ENCODE assay signal across 8 cellular contexts in genomic region chr4:987689-988513, GRCh38. TPM values are rescaled to one million over a fixed set of nuclear protein-coding genes. Genes with fewer than 3 reads are reported as not detected.
DNase-seq lines count a peak whose midpoint lies in the region; ATAC-seq and TF ChIP-seq lines count a peak whose summit lies in the region.

No MANE protein-coding gene starts in this region.

- H3K27me3 ChIP-seq in IMR-90 (ENCODE audit: control insufficient read depth, insufficient read depth, low read length) (no peaks in the 10 kb centered on the region), muscle layer of colon (ENCODE audit: control insufficient read depth in 1 of 2, insufficient read depth in 2 of 2, low read length in 2 of 2) (no peaks in the 10 kb centered on the region)

- no peak for TF ChIP-seq RAD21 in IMR-90 (IDR thresholded peaks at IDR 0.05; ENCODE audit: low read length)

- H3K36me3 ChIP-seq in IMR-90 (ENCODE audit: control insufficient read depth, insufficient read depth, low read length): peaks cover 9% of the 10 kb centered on the region; the same call in 1 of the 2 replicates
- no peaks in the 10 kb centered on the region for H3K36me3 ChIP-seq in muscle layer of colon (ENCODE audit: insufficient read depth, low read length)

- H3K4me3 ChIP-seq in IMR-90 (ENCODE audit: insufficient read depth, low read depth, low read length) (peak overlapping the region; percentile 93), cardiac fibroblast (replicated peaks in 1 of 2; ENCODE audit: low read depth in 2 of 2, low read length in 2 of 2) (peak overlapping the region; percentile 63 to 66), muscle layer of colon (ENCODE audit: low read depth in 1 of 2, low read length in 2 of 2) (peak overlapping the region; percentile 71 to 77)

- no peaks in the 10 kb centered on the region; the same call in 1 of the 2 replicates for H4K20me1 ChIP-seq in IMR-90 (ENCODE audit: insufficient read depth, low read length)

- POLR2A ChIA-PET in IMR-90 (lab: Charles Lee; ENCODE audit: unreplicated experiment): no interaction called here

- H3K23ac ChIP-seq in IMR-90 (ENCODE audit: low read depth, low read length): no peak overlapping the region

- H3K9me1 ChIP-seq in IMR-90 (ENCODE audit: insufficient read depth, low read length): no peaks in the 10 kb centered on the region; the same call in 1 of the 2 replicates

- intact Hi-C loops in IMR-90 (cut with micrococcal nuclease): no loop called here

- WGBS in IMR-90 (ENCODE audit: extremely low coverage in 2 of 2, insufficient read length in 1 of 2), 2 experiments: 67% methylated on average over 15 of the region's 36 CpGs; no CpG with 5 or more reads in 1 of the 2 experiments

- no peak for TF ChIP-seq CTCF in 22Rv1 (IDR thresholded peaks at IDR 0.05)
- TF ChIP-seq CTCF in IMR-90 (conservative IDR thresholded peaks at IDR 0.05; ENCODE audit: low read depth, low read length): no peak
- no peak for TF ChIP-seq CTCF in cardiac fibroblast (IDR thresholded peaks at IDR 0.05; ENCODE audit: low read depth, low read length)

- H4K5ac ChIP-seq in IMR-90 (ENCODE audit: low read depth, low read length): no peak overlapping the region

- peak overlapping the region; percentile 29; the same call in 1 of the 2 replicates for H3K4ac ChIP-seq in IMR-90 (ENCODE audit: low read depth, low read length)

- peak overlapping the region; percentile 67 for H2AK9ac ChIP-seq in IMR-90 (replicated peaks; ENCODE audit: low read depth, low read length, poor library complexity)

- no peak overlapping the region for H2AK5ac ChIP-seq in IMR-90 (ENCODE audit: low read depth, low read length)

- H3K9me3 ChIP-seq in IMR-90 (ENCODE audit: control insufficient read depth, insufficient read depth, low read length) (no peaks in the 10 kb centered on the region), muscle layer of colon (ENCODE audit: low read length) (no peaks in the 10 kb centered on the region)

- peak overlapping the region; percentile 95 for H3K4me2 ChIP-seq in IMR-90 (ENCODE audit: low read depth, low read length)

- H3K56ac ChIP-seq in IMR-90 (ENCODE audit: extremely low read depth, insufficient read depth, low read length): no peak overlapping the region

- no TSS peak for BruUV-seq in IMR-90 (replicated peaks; lab: Mats Ljungman, UMichigan)

- peaks cover 10% of the 10 kb centered on the region; the same call in 1 of the 2 replicates for H3K4me1 ChIP-seq in IMR-90 (ENCODE audit: control insufficient read depth, insufficient read depth, low read length)
- peaks cover 16% of the 10 kb centered on the region for H3K4me1 ChIP-seq in muscle layer of colon (ENCODE audit: insufficient read depth, low read length)

- no peak for TF ChIP-seq POLR2A in IMR-90 (IDR thresholded peaks at IDR 0.05; ENCODE audit: low read depth, low read length)

- no peak overlapping the region for H2BK120ac ChIP-seq in IMR-90 (ENCODE audit: low read depth, low read length)

- peak overlapping the region; percentile 67 for H3K27ac ChIP-seq in 22Rv1
- no peak overlapping the region for H3K27ac ChIP-seq in IMR-90 (ENCODE audit: insufficient read depth, low read length)
- no peak overlapping the region for H3K27ac ChIP-seq in muscle layer of colon (ENCODE audit: low read depth, low read length)

- H3K18ac ChIP-seq in IMR-90 (ENCODE audit: low read depth, low read length): no peak overlapping the region

- CTCF ChIA-PET in IMR-90 (lab: Yijun Ruan, JAX): interaction anchor here (0.5 kb wide), 1 partner anchor 58 kb away, joined by 4 read pairs; no protein-coding TSS in a partner anchor

- H4K8ac ChIP-seq in IMR-90 (ENCODE audit: low read depth in 2 of 2, low read length in 2 of 2): no peak overlapping the region; a peak in 2 of 4 replicates

- H3K79me1 ChIP-seq in IMR-90 (ENCODE audit: low read depth in 1 of 2, low read length in 2 of 2): peaks cover 5 to 38% of the 10 kb centered on the region in 2 experiments; a peak in 1 of 4 replicates

- no peak overlapping the region for H4K91ac ChIP-seq in IMR-90 (ENCODE audit: insufficient read depth, low read depth, low read length)

- ATAC-seq in IMR-90 (ENCODE audit: low read depth): no peak
- ATAC-seq in HG03354 (IDR thresholded peaks at IDR 0.05; ENCODE audit: poor library complexity, severe bottlenecking, unreplicated experiment): no peak
- no peak for ATAC-seq in HG02623 (IDR thresholded peaks at IDR 0.05; ENCODE audit: unreplicated experiment)
- no peak for ATAC-seq in HG03442 (IDR thresholded peaks at IDR 0.05; ENCODE audit: unreplicated experiment)

- no peak for DNase-seq in IMR-90
- DNase-seq in cardiac fibroblast (ENCODE audit: low read depth in 2 of 2): no peak
- no peak for DNase-seq in H4 (ENCODE audit: low spot score)

- dilution Hi-C loops in IMR-90 (cut with HindIII; ENCODE audit: low sequenced_read_pairs, unreplicated experiment): no loop called here

- H2AFZ ChIP-seq in IMR-90 (replicated peaks; ENCODE audit: low read length, poor library complexity): peak overlapping the region; percentile 96

- no peak overlapping the region for H2BK5ac ChIP-seq in IMR-90 (ENCODE audit: low read depth, low read length, poor library complexity, severe bottlenecking)

- H3K14ac ChIP-seq in IMR-90 (replicated peaks; ENCODE audit: low read depth, low read length): no peak overlapping the region

- no peak overlapping the region for H2BK15ac ChIP-seq in IMR-90 (ENCODE audit: low read depth, low read length)

- H3K9ac ChIP-seq in IMR-90 (ENCODE audit: low read depth, low read length) (peak overlapping the region; percentile 20; the same call in 1 of the 2 replicates), muscle layer of colon (ENCODE audit: low read length) (no peak overlapping the region)

- no peak overlapping the region for H2BK20ac ChIP-seq in IMR-90 (ENCODE audit: low read depth, low read length)

- in situ Hi-C loops in IMR-90 (cut with MboI; ENCODE audit: low sequenced_read_pairs): no loop called here

TF ChIP-seq in IMR-90, 13 proteins besides CTCF, POLR2A, EP300 and RAD21:
- no peak for TF ChIP-seq NFE2L2 (IDR thresholded peaks at IDR 0.05; ENCODE audit: low read depth, low read length)
- TF ChIP-seq BHLHE40 (IDR thresholded peaks at IDR 0.05; ENCODE audit: low read depth, low read length): peak; percentile 80
TF ChIP-seq in IMR-90: peak in this region for 1.

RNA-seq across cellular contexts. Expression of gene IDUA, which starts 1.1 kb away (rescaled TPM):
- 0.72 and 1.7 TPM in 2 replicates for total RNA-seq in IMR-90 (2012; rRNA removed)
- 12.5 and 16.7 TPM in 2 replicates for polyA plus RNA-seq in IMR-90 (2012; rRNA removed)
- polyA plus RNA-seq in IMR-90 (2012; cell fraction: cytosol; rRNA removed): 6.3 and 14.8 TPM in 2 replicates
- polyA plus RNA-seq in IMR-90 (2012; cell fraction: nucleus; rRNA removed; ENCODE audit: low replicate concordance): 119 and 328 TPM in 2 replicates
- total RNA-seq in H4 (2014; rRNA removed; shearing (Covaris generic)): 3.0 and 5.3 TPM in 2 replicates

RNA-seq across cellular contexts. Expression of gene SLC26A1, which starts 5.3 kb away (rescaled TPM):
- total RNA-seq in IMR-90 (2012; rRNA removed): not detected in 2 replicates
- 0.09 and 0.13 TPM in 2 replicates for polyA plus RNA-seq in IMR-90 (2012; rRNA removed)
- polyA plus RNA-seq in IMR-90 (2012; cell fraction: cytosol; rRNA removed): 0.03 and 0.05 TPM in 2 replicates
- 0.24 and 0.40 TPM in 2 replicates for polyA plus RNA-seq in IMR-90 (2012; cell fraction: nucleus; rRNA removed; ENCODE audit: low replicate concordance)
- 0.10 TPM in 1 of 2 replicates, not detected in the other for total RNA-seq in H4 (2014; rRNA removed; shearing (Covaris generic))

RNA-seq across cellular contexts. Expression of gene DGKQ, which starts 14.5 kb away (rescaled TPM):
- total RNA-seq in IMR-90 (2012; rRNA removed): 4.3 and 4.4 TPM in 2 replicates
- 15.6 and 17.4 TPM in 2 replicates for polyA plus RNA-seq in IMR-90 (2012; rRNA removed)
- 10.0 and 14.6 TPM in 2 replicates for polyA plus RNA-seq in IMR-90 (2012; cell fraction: cytosol; rRNA removed)
- polyA plus RNA-seq in IMR-90 (2012; cell fraction: nucleus; rRNA removed; ENCODE audit: low replicate concordance): 58.0 and 149 TPM in 2 replicates
- total RNA-seq in H4 (2014; rRNA removed; shearing (Covaris generic)): 5.1 and 5.7 TPM in 2 replicates

RNA-seq across cellular contexts. Expression of gene FGFRL1, which starts 23.5 kb away (rescaled TPM):
- total RNA-seq in IMR-90 (2012; rRNA removed): 43.3 and 49.3 TPM in 2 replicates
- polyA plus RNA-seq in IMR-90 (2012; rRNA removed): 78.8 and 87.3 TPM in 2 replicates
- 35.7 and 111 TPM in 2 replicates for polyA plus RNA-seq in IMR-90 (2012; cell fraction: cytosol; rRNA removed)
- 65.7 and 165 TPM in 2 replicates for polyA plus RNA-seq in IMR-90 (2012; cell fraction: nucleus; rRNA removed; ENCODE audit: low replicate concordance)
- 63.1 and 66.9 TPM in 2 replicates for total RNA-seq in H4 (2014; rRNA removed; shearing (Covaris generic))

RNA-seq across cellular contexts. Expression of gene TMEM175, which starts 55.6 kb away (rescaled TPM):
- 7.7 and 9.2 TPM in 2 replicates for total RNA-seq in IMR-90 (2012; rRNA removed)
- 41.9 and 47.4 TPM in 2 replicates for polyA plus RNA-seq in IMR-90 (2012; rRNA removed)
- 39.3 and 51.6 TPM in 2 replicates for polyA plus RNA-seq in IMR-90 (2012; cell fraction: cytosol; rRNA removed)
- 415 and 679 TPM in 2 replicates for polyA plus RNA-seq in IMR-90 (2012; cell fraction: nucleus; rRNA removed; ENCODE audit: low replicate concordance)
- total RNA-seq in H4 (2014; rRNA removed; shearing (Covaris generic)): 9.7 and 13.0 TPM in 2 replicates
